10 cellular contexts compared by ENCODE assay signal in the genomic region with DNA sequence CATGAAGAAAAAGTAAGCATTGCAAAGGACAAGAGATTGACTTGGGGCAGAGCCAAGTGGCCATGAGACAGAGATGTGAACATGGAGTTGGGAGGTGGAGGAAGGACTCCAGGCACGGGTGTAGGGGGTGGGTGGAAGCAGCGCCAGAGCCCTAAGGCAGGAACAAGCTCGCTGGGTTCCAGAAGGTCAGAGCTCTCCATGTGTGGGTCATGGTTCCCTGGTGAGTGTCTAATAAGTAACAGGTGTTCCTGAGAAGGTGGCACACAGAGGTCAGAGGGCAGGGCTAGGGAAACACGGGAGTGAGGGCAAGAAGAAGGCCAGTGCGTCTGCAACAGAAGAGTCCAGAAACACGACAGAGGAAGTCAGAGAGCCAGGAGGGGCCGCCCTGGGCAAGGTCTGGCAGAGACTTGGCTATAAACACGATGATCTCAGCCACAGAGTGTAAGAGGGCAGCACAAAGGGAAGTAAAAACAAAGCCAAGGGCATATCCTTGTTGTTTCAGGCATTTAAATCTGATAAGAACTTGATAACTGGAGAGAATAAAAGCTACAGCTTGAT.
A peak's percentile ranks its signal among the peaks of the same experiment; 100 is the strongest.
DNase-seq lines count a peak whose midpoint lies in the region; ATAC-seq and TF ChIP-seq lines count a peak whose summit lies in the region.
"Had no signal": no experiment of that assay in that cellular context is flagged by ENCODE, and none has a peak within 500 bp of the region (broad histone marks: within the 10 kb centered on the region; RNA-seq: fewer than 3 reads in every experiment).

No MANE protein-coding gene starts in this region.

- H3K4me3 ChIP-seq in body of pancreas (no peak overlapping the region), right lobe of liver (no peak overlapping the region)

- DNase-seq in stimulated activated naive CD8-positive, alpha-beta T cell treated with anti-CD3 and anti-CD28 coated beads, Interleukin-15, Interleukin-2, amounts not matched to agents 100 U/mL and 50 U/mL, for 24 hours: no peak
- peak; percentile 67 to 86 (median 74) for DNase-seq in body of pancreas
- peak; percentile 68 to 79 (median 75) for DNase-seq in right lobe of liver
- no peak for DNase-seq in stimulated activated CD4-positive, alpha-beta T cell treated with anti-CD3 and anti-CD28 coated beads, Interleukin-4, amount 100 ng/mL, for 4 hours
- DNase-seq in dedifferentiated amniotic fluid mesenchymal stem cell (ENCODE audit: extremely low spot score): no peak
- DNase-seq: effector memory CD4-positive, alpha-beta T cell had no signal

- H3K4me1 ChIP-seq in body of pancreas (peaks cover 34% of the 10 kb centered on the region), right lobe of liver (peaks cover 0 to 10% (median 0%) of the 10 kb centered on the region in 4 donors)

- H3K9me3 ChIP-seq in body of pancreas (no peaks in the 10 kb centered on the region), right lobe of liver (no peaks in the 10 kb centered on the region)

- no peaks in the 10 kb centered on the region for H3K9me3 Mint-ChIP-seq in stimulated activated naive CD8-positive, alpha-beta T cell treated with anti-CD3 and anti-CD28 coated beads, Interleukin-15, Interleukin-2, amounts not matched to agents 100 ng/mL and 50 ng/mL, for 24 hours

- H3K36me3 ChIP-seq in body of pancreas (replicated peaks in 1 of 2; ENCODE audit: insufficient read depth in 1 of 2, low read depth in 2 of 2) (no peaks in the 10 kb centered on the region), right lobe of liver (no peaks in the 10 kb centered on the region)

- TF ChIP-seq CTCF in body of pancreas (IDR thresholded peaks at IDR 0.05) (peak in 1 of 7 experiments; percentile 10), right lobe of liver (IDR thresholded peaks at IDR 0.05) (no peak)

- intact Hi-C loops in body of pancreas (cut with DNase I): no loop called here
- intact Hi-C loops in right lobe of liver (cut with DNase I): loop anchor here in 1 of 2 donors (5.0 kb wide), 1 partner anchor 162 kb away; no protein-coding TSS in a partner anchor

- ATAC-seq in stimulated activated naive CD8-positive, alpha-beta T cell treated with anti-CD3 and anti-CD28 coated beads, Interleukin-15, Interleukin-2, amounts not matched to agents 100 U/mL and 50 U/mL, for 24 hours: no peak
- ATAC-seq in body of pancreas (peak; percentile 96), right lobe of liver (peak; percentile 80 to 94 (median 90)), HG03135 (IDR thresholded peaks at IDR 0.05; ENCODE audit: unreplicated experiment) (no peak), GM21786 (IDR thresholded peaks at IDR 0.05; ENCODE audit: unreplicated experiment) (no peak)

- 5 to 10% methylated on average over 8 of the region's 8 CpGs for WGBS in body of pancreas, 2 donors
- 2% methylated on average over 8 of the region's 8 CpGs for WGBS in right lobe of liver (ENCODE audit: insufficient coverage, low coverage, low lambda C conversion rate, missing lambda C conversion rate)

- H3K36me3 Mint-ChIP-seq in stimulated activated naive CD8-positive, alpha-beta T cell treated with anti-CD3 and anti-CD28 coated beads, Interleukin-15, Interleukin-2, amounts not matched to agents 100 ng/mL and 50 ng/mL, for 24 hours (ENCODE audit: low read depth): no peaks in the 10 kb centered on the region

- H3K27me3 ChIP-seq in body of pancreas (no peaks in the 10 kb centered on the region), right lobe of liver (no peaks in the 10 kb centered on the region)

- H3K27me3 Mint-ChIP-seq in stimulated activated naive CD8-positive, alpha-beta T cell treated with anti-CD3 and anti-CD28 coated beads, Interleukin-15, Interleukin-2, amounts not matched to agents 100 ng/mL and 50 ng/mL, for 24 hours: peaks cover 26% of the 10 kb centered on the region

- H3K27ac ChIP-seq in body of pancreas: peak overlapping the region; percentile 21 to 84 (median 68)
- peak overlapping the region in 2 of 3 donors; percentile 35 to 36 for H3K27ac ChIP-seq in right lobe of liver

- H3K27ac Mint-ChIP-seq in stimulated activated naive CD8-positive, alpha-beta T cell treated with anti-CD3 and anti-CD28 coated beads, Interleukin-15, Interleukin-2, amounts not matched to agents 100 ng/mL and 50 ng/mL, for 24 hours: peak overlapping the region; percentile 14
- H3K27ac Mint-ChIP-seq: B cell had no signal

- no peak overlapping the region for H3K4me3 Mint-ChIP-seq in stimulated activated naive CD8-positive, alpha-beta T cell treated with anti-CD3 and anti-CD28 coated beads, Interleukin-15, Interleukin-2, amounts not matched to agents 100 ng/mL and 50 ng/mL, for 24 hours
- H3K4me3 Mint-ChIP-seq: B cell had no signal

- TF ChIP-seq POLR2A in body of pancreas (IDR thresholded peaks at IDR 0.05): peak in 2 of 3 donors; percentile 25
- TF ChIP-seq POLR2A in right lobe of liver (IDR thresholded peaks at IDR 0.05): no peak

- peaks cover 10% of the 10 kb centered on the region for H3K4me1 Mint-ChIP-seq in stimulated activated naive CD8-positive, alpha-beta T cell treated with anti-CD3 and anti-CD28 coated beads, Interleukin-15, Interleukin-2, amounts not matched to agents 100 ng/mL and 50 ng/mL, for 24 hours (ENCODE audit: low read depth)
- H3K4me1 Mint-ChIP-seq: B cell had no signal

Comparison
In these comparisons a context has a peak if more than half of its experiments do, and no peak if none do; other contexts are left out.
1. ATAC-seq: peak in body of pancreas (single experiment) and right lobe of liver (4 of 4); none in stimulated activated naive CD8-positive, alpha-beta T cell treated with anti-CD3 and anti-CD28 coated beads, Interleukin-15, Interleukin-2, amounts not matched to agents 100 U/mL and 50 U/mL, for 24 hours (single experiment), HG03135 (single experiment) and GM21786 (single experiment).
2. DNase-seq: peak in body of pancreas (4 of 4) and right lobe of liver (3 of 3); none in stimulated activated naive CD8-positive, alpha-beta T cell treated with anti-CD3 and anti-CD28 coated beads, Interleukin-15, Interleukin-2, amounts not matched to agents 100 U/mL and 50 U/mL, for 24 hours (single experiment), stimulated activated CD4-positive, alpha-beta T cell treated with anti-CD3 and anti-CD28 coated beads, Interleukin-4, amount 100 ng/mL, for 4 hours (0 of 2) and dedifferentiated amniotic fluid mesenchymal stem cell (single experiment).